30 cellular contexts compared by ENCODE assay signal in genomic region chr17:28622186-28622585, GRCh38.
"Had no signal": no experiment of that assay in that cellular context is flagged by ENCODE, and none has a peak within 500 bp of the region (broad histone marks: within the 10 kb centered on the region; RNA-seq: fewer than 3 reads in every experiment).

No MANE protein-coding gene starts in this region.

- H3K4me3 ChIP-seq: MG63, Peyer's patch had no signal

- H3K4me1 Mint-ChIP-seq: activated naive CD4-positive, alpha-beta T cell treated with anti-CD3 and anti-CD28 coated beads, Interleukin-2, amount 10 ng/mL, durations not matched to agents 7 days and 5 days; activated naive CD8-positive, alpha-beta T cell treated with anti-CD3 and anti-CD28 coated beads, Interleukin-2, amount 50 U/mL, for 24 hours; brain had no signal

- H3K9me3 Mint-ChIP-seq: activated CD4-positive, alpha-beta T cell treated with anti-CD3 and anti-CD28 coated beads, Interleukin-2, amount 10 ng/mL, durations not matched to agents 24 days and 14 days; activated CD8-positive, alpha-beta T cell treated with anti-CD3 and anti-CD28 coated beads for 36 hours; activated naive CD4-positive, alpha-beta T cell treated with anti-CD3 and anti-CD28 coated beads, Interleukin-2, amount 10 ng/mL, durations not matched to agents 7 days and 5 days; activated naive CD8-positive, alpha-beta T cell treated with anti-CD3 and anti-CD28 coated beads, Interleukin-2, amount 50 U/mL, for 24 hours; activated T-cell treated with anti-CD3 and anti-CD28 coated beads, Interleukin-2, amount 50 U/mL, for 72 hours; brain; T-cell had no signal

- DNase-seq: activated CD4-positive, alpha-beta T cell treated with anti-CD3 and anti-CD28 coated beads, Interleukin-2, amount 10 ng/mL, durations not matched to agents 24 days and 14 days; activated CD4-positive, alpha-beta T cell treated with anti-CD3 and anti-CD28 coated beads, Interleukin-2, amount 50 U/mL, for 4 hours; activated CD8-positive, alpha-beta T cell treated with anti-CD3 and anti-CD28 coated beads for 36 hours; activated naive CD4-positive, alpha-beta T cell treated with anti-CD3 and anti-CD28 coated beads, Interleukin-2, amount 10 ng/mL, durations not matched to agents 7 days and 5 days; activated naive CD8-positive, alpha-beta T cell treated with anti-CD3 and anti-CD28 coated beads, Interleukin-2, amount 50 U/mL, for 24 hours; activated T-cell treated with anti-CD3 and anti-CD28 coated beads, Interleukin-2, amount 50 U/mL, for 1 hour; activated T-cell treated with anti-CD3 and anti-CD28 coated beads, Interleukin-2, amount 50 U/mL, for 72 hours; anterior cingulate cortex; caudate nucleus; cerebellar nuclear complex; Kasumi-1; KG1; MG63; NCI-H1048; NCI-H1105 treated with DMSO at 0.1 percent for 48 hours; NCI-H1436; NCI-H1694; NCI-H1930; NCI-H2081 treated with DMSO at 0.1 percent for 48 hours; NCI-H510A; NCI-H69; NK-92 treated with Interleukin-12 subunit alpha and Interleukin-12 subunit beta, amount 100 ng/mL, for 24 hours; PC-3; Peyer's patch; SIG-M5; T-cell; T1000 had no signal

- H3K27ac ChIP-seq: Peyer's patch, RWPE1 had no signal

- H3K27me3 Mint-ChIP-seq: activated CD4-positive, alpha-beta T cell treated with anti-CD3 and anti-CD28 coated beads, Interleukin-2, amount 10 ng/mL, durations not matched to agents 24 days and 14 days; activated CD8-positive, alpha-beta T cell treated with anti-CD3 and anti-CD28 coated beads for 36 hours; activated naive CD4-positive, alpha-beta T cell treated with anti-CD3 and anti-CD28 coated beads, Interleukin-2, amount 10 ng/mL, durations not matched to agents 7 days and 5 days; activated naive CD8-positive, alpha-beta T cell; activated naive CD8-positive, alpha-beta T cell treated with anti-CD3 and anti-CD28 coated beads, Interleukin-2, amount 50 U/mL, for 24 hours; T-cell had no signal

- H3K9me3 ChIP-seq: MG63, Peyer's patch had no signal

- H3K4me1 ChIP-seq: Peyer's patch had no signal

- H3K4me3 Mint-ChIP-seq: activated CD4-positive, alpha-beta T cell treated with anti-CD3 and anti-CD28 coated beads, Interleukin-2, amount 10 ng/mL, durations not matched to agents 24 days and 14 days; activated CD8-positive, alpha-beta T cell treated with anti-CD3 and anti-CD28 coated beads for 36 hours; activated naive CD4-positive, alpha-beta T cell treated with anti-CD3 and anti-CD28 coated beads, Interleukin-2, amount 10 ng/mL, durations not matched to agents 7 days and 5 days; activated naive CD8-positive, alpha-beta T cell; activated naive CD8-positive, alpha-beta T cell treated with anti-CD3 and anti-CD28 coated beads, Interleukin-2, amount 50 U/mL, for 24 hours; activated T-cell treated with anti-CD3 and anti-CD28 coated beads, Interleukin-2, amount 50 U/mL, for 72 hours; brain; T-cell had no signal

- H3K27ac Mint-ChIP-seq: activated CD4-positive, alpha-beta T cell treated with anti-CD3 and anti-CD28 coated beads, Interleukin-2, amount 10 ng/mL, durations not matched to agents 24 days and 14 days; activated CD8-positive, alpha-beta T cell treated with anti-CD3 and anti-CD28 coated beads for 36 hours; activated naive CD4-positive, alpha-beta T cell treated with anti-CD3 and anti-CD28 coated beads, Interleukin-2, amount 10 ng/mL, durations not matched to agents 7 days and 5 days; activated naive CD8-positive, alpha-beta T cell; activated naive CD8-positive, alpha-beta T cell treated with anti-CD3 and anti-CD28 coated beads, Interleukin-2, amount 50 U/mL, for 24 hours; activated T-cell treated with anti-CD3 and anti-CD28 coated beads, Interleukin-2, amount 50 U/mL, for 72 hours; brain; T-cell had no signal

- H3K27me3 ChIP-seq: MG63, Peyer's patch had no signal
